8 cellular contexts compared by ENCODE assay signal in the genomic region with DNA sequence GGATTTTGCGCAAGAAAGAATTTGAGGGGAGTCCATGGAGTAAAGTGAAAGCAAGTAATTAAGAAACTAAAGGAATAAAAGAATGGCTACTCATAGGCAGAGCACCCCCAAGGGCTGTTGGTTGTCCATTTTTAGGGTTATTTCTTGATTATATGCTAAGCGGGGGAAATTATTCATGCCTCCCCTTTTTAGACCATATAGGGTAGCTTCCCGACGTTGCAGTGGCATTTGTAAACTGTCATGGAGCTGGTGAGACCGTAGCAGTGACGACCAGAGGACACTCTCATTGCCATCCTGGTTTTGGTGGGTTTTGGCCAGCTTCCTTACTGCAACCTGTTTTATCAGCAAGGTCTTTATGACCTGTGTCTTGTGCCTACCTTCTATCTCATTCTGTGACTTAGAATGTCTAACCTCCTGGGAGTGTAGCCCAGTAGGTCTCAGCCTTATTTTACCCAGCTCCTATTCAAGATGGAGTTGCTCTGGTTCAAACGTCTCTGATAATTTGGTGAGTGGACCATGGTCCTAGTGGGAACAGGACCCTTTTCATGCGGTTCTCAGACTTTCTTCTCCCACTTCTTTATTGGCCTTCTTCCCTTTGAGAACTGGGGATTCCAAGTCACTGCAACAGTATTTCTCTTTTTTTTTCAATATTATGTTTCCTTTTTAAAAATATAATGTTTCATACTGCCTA. TPM values are rescaled to one million over a fixed set of nuclear protein-coding genes. Genes with fewer than 3 reads are reported as not detected.
A peak's percentile ranks its signal among the peaks of the same experiment; 100 is the strongest.
DNase-seq lines count a peak whose midpoint lies in the region; ATAC-seq and TF ChIP-seq lines count a peak whose summit lies in the region.

No MANE protein-coding gene starts in this region.

- intact Hi-C loops in heart right ventricle (cut with DNase I), result loop anchor here in 5 of 10 donors (5.0 to 10.0 kb wide), 5 partner anchors 54 to 1966 kb away; partner anchors contain the start of genes LNPEP (in 2 of the 5), ERAP2 (in 1 of the 5) and RGMB (in 1 of the 5)
- intact Hi-C loops in Right ventricle myocardium superior (cut with DNase I), result no loop called here
- intact Hi-C loops in adrenal gland (cut with DNase I), result no loop called here

- WGBS in heart right ventricle, 2 donors, result 84 to 86% methylated on average over 8 of the region's 8 CpGs
- WGBS in adrenal gland, 4 donors, result 59 to 89% (median 69%) methylated on average over 7 to 8 of the region's 8 CpGs
- WGBS in urinary bladder, result 88% methylated on average over 8 of the region's 8 CpGs

- H3K4me3 ChIP-seq in heart right ventricle (peak overlapping the region in 5 of 10 donors; percentile 6 to 90 (median 79)), adrenal gland (peak overlapping the region in 2 of 4 donors; percentile 81 to 91), mucosa of stomach (ENCODE audit: low read length) (no peak overlapping the region), urinary bladder (ENCODE audit: low read depth, low read length) (no peak overlapping the region)

- H3K9me3 ChIP-seq in heart right ventricle (no peaks in the 10 kb centered on the region), adrenal gland (replicated peaks in 1 of 3) (no peaks in the 10 kb centered on the region), mucosa of stomach (ENCODE audit: control insufficient read depth, low read length) (no peaks in the 10 kb centered on the region)

- H3K27ac ChIP-seq in heart right ventricle (peak overlapping the region in 7 of 10 donors; percentile 44 to 100 (median 99)), adrenal gland (peak overlapping the region in 3 of 5 donors; percentile 95 to 100 (median 99)), urinary bladder (ENCODE audit: low read depth) (peak overlapping the region; percentile 75)

- H3K36me3 ChIP-seq in heart right ventricle (peaks cover 0 to 6% (median 0%) of the 10 kb centered on the region in 9 donors), adrenal gland (replicated peaks in 1 of 2) (no peaks in the 10 kb centered on the region), mucosa of stomach (ENCODE audit: control insufficient read depth, insufficient read depth, low read length) (peaks cover 3% of the 10 kb centered on the region), urinary bladder (ENCODE audit: insufficient read depth) (no peaks in the 10 kb centered on the region)

- no peak for TF ChIP-seq POLR2A in adrenal gland (IDR thresholded peaks at IDR 0.05)

- H3K27me3 ChIP-seq in heart right ventricle, result no peaks in the 10 kb centered on the region
- H3K27me3 ChIP-seq in adrenal gland, result no peaks in the 10 kb centered on the region
- H3K27me3 ChIP-seq in mucosa of stomach (ENCODE audit: control insufficient read depth, insufficient read depth, low read length), result no peaks in the 10 kb centered on the region

- DNase-seq in heart right ventricle, result no peak
- DNase-seq in Right ventricle myocardium superior, result no peak
- no peak for DNase-seq in adrenal gland
- no peak for DNase-seq in A172 (ENCODE audit: low spot score)
- no peak for DNase-seq in NCI-H1436 treated with DMSO at 0.1 percent for 48 hours (lab: John Stamatoyannopoulos, UW)

- ATAC-seq in heart right ventricle (no peak), Right ventricle myocardium superior (ENCODE audit: poor library complexity) (no peak), HG02973 (IDR thresholded peaks at IDR 0.05; ENCODE audit: unreplicated experiment) (no peak)

- H3K4me1 ChIP-seq in heart right ventricle, result peaks cover 0 to 39% (median 20%) of the 10 kb centered on the region in 9 donors
- H3K4me1 ChIP-seq in adrenal gland (replicated peaks in 1 of 2), result peaks cover 6 to 20% of the 10 kb centered on the region in 2 donors
- peaks cover 16% of the 10 kb centered on the region for H3K4me1 ChIP-seq in mucosa of stomach (ENCODE audit: control insufficient read depth, insufficient read depth, low read length)
- peaks cover 1% of the 10 kb centered on the region for H3K4me1 ChIP-seq in urinary bladder (ENCODE audit: insufficient read depth)

- TF ChIP-seq CTCF in heart right ventricle (IDR thresholded peaks at IDR 0.05), result no peak
- no peak for TF ChIP-seq CTCF in adrenal gland (IDR thresholded peaks at IDR 0.05)

- H3K9ac ChIP-seq in mucosa of stomach (ENCODE audit: low read length), result peak overlapping the region; percentile 87

RNA-seq across cellular contexts. Expression of gene ERAP1, which starts 1.3 kb away (rescaled TPM):
- total RNA-seq in heart right ventricle (100 to 1,000 TPM in 1 of 10 donors, 10 to 100 TPM in 9; 26.6 to 106 (median 43.6) TPM), Right ventricle myocardium superior (36.4 TPM), adrenal gland (10 to 100 TPM; 29.7 to 71.4 (median 46.0) TPM), urinary bladder (48.9 TPM)
- polyA plus RNA-seq in heart right ventricle (1 to 10 TPM; 4.4 to 8.1 TPM), adrenal gland (10 to 100 TPM in 1 of 3 donors, 1 to 10 TPM in 2; 5.5 to 50.5 (median 6.1) TPM), urinary bladder (20.1 TPM)
- 22.0 and 24.1 TPM in 2 replicates for total RNA-seq in A172 (2014; rRNA removed; shearing (Covaris generic))
